ENCODE assay signal across 9 cellular contexts in genomic region chr3:94417963-94418455, GRCh38.
"Had no signal": no experiment of that assay in that cellular context is flagged by ENCODE, and none has a peak within 500 bp of the region (broad histone marks: within the 10 kb centered on the region; RNA-seq: fewer than 3 reads in every experiment).

No MANE protein-coding gene starts in this region.

- ATAC-seq: HCT116, HepG2 had no signal

- H2AFZ ChIP-seq: GM23248 had no signal

- H3K27ac ChIP-seq: GM23248, HL-60 had no signal

- H3K36me3 ChIP-seq: HAP-1 had no signal

- H3K4me3 ChIP-seq: GM23248, HAP-1 had no signal

- H3K27me3 Mint-ChIP-seq: IgD-negative memory B cell had no signal

- DNase-seq: GM23248, GOT3, H7, HFFc6 had no signal

- H3K36me3 Mint-ChIP-seq: IgD-negative memory B cell had no signal

- H3K9me3 ChIP-seq: HAP-1 had no signal

- H3K9ac ChIP-seq: GM23248 had no signal

- H3K4me3 Mint-ChIP-seq: HFFc6 had no signal

- H3K27ac Mint-ChIP-seq: HFFc6, IgD-negative memory B cell had no signal

- H3K4me1 Mint-ChIP-seq: IgD-negative memory B cell had no signal
